Comparison of ENCODE assay signal across 18 cellular contexts in genomic region chr4:113689394-113689793, GRCh38.
A peak's percentile ranks its signal among the peaks of the same experiment; 100 is the strongest.
DNase-seq lines count a peak whose midpoint lies in the region; ATAC-seq and TF ChIP-seq lines count a peak whose summit lies in the region.
"Had no signal": no experiment of that assay in that cellular context is flagged by ENCODE, and none has a peak within 500 bp of the region (broad histone marks: within the 10 kb centered on the region; RNA-seq: fewer than 3 reads in every experiment).

No MANE protein-coding gene starts in this region.

- CTCF ChIA-PET in activated CD8-positive, alpha-beta T cell treated with anti-CD3 and anti-CD28 coated beads, Interleukin-2, amount 10 ng/mL, durations not matched to agents 7 days and 5 days (lab: Charles Lee), result interaction anchor here (0.8 to 1.5 kb wide), 3 partner anchors 11 to 142 kb away, joined by 3 to 6 read pairs (median 3); no protein-coding TSS in a partner anchor
- CTCF ChIA-PET in CD8-positive, alpha-beta memory T cell (lab: Charles Lee), result interaction anchor here (1.2 kb wide), 1 partner anchor 133 kb away, joined by 3 read pairs; no protein-coding TSS in a partner anchor

- H3K36me3 Mint-ChIP-seq in activated T-cell treated with anti-CD3 and anti-CD28 coated beads, Interleukin-2, amount 50 U/mL, for 72 hours (ENCODE audit: insufficient read depth in 2 of 2), result peaks cover 4 to 21% of the 10 kb centered on the region in 2 donors
- peaks cover 45% of the 10 kb centered on the region for H3K36me3 Mint-ChIP-seq in activated CD8-positive, alpha-beta T cell treated with anti-CD3 and anti-CD28 coated beads, Interleukin-2, amount 10 ng/mL, durations not matched to agents 7 days and 5 days (ENCODE audit: low read depth)
- H3K36me3 Mint-ChIP-seq in neural crest cell (ENCODE audit: low read depth), result peaks cover 2% of the 10 kb centered on the region
- peaks cover 27% of the 10 kb centered on the region for H3K36me3 Mint-ChIP-seq in HFFc6 (ENCODE audit: low read depth)
- peaks cover 0 to 11% (median 4%) of the 10 kb centered on the region in 3 donors for H3K36me3 Mint-ChIP-seq in CD8-positive, alpha-beta memory T cell

- peaks cover 96% of the 10 kb centered on the region for H3K79me2 ChIP-seq in DOHH2 (ENCODE audit: control insufficient read depth, low read length)
- H3K79me2 ChIP-seq in smooth muscle cell (ENCODE audit: low read depth), result no peaks in the 10 kb centered on the region

- H3K27ac Mint-ChIP-seq in activated T-cell treated with anti-CD3 and anti-CD28 coated beads, Interleukin-2, amount 50 U/mL, for 72 hours, result peak overlapping the region; percentile 85
- H3K27ac Mint-ChIP-seq in activated CD8-positive, alpha-beta T cell treated with anti-CD3 and anti-CD28 coated beads, Interleukin-2, amount 10 ng/mL, durations not matched to agents 7 days and 5 days, result peak overlapping the region; percentile 10
- H3K27ac Mint-ChIP-seq in neural crest cell (ENCODE audit: unreplicated experiment) (peak overlapping the region; percentile 7), HFFc6 (no peak overlapping the region; the same call in 1 of the 2 replicates)
- peak overlapping the region in 2 of 8 donors; percentile 44 to 52 for H3K27ac Mint-ChIP-seq in CD8-positive, alpha-beta memory T cell
- H3K27ac Mint-ChIP-seq: IgD-negative memory B cell had no signal

- H3K4me3 Mint-ChIP-seq in activated T-cell treated with anti-CD3 and anti-CD28 coated beads, Interleukin-2, amount 50 U/mL, for 72 hours, result no peak overlapping the region
- no peak overlapping the region for H3K4me3 Mint-ChIP-seq in activated CD8-positive, alpha-beta T cell treated with anti-CD3 and anti-CD28 coated beads, Interleukin-2, amount 10 ng/mL, durations not matched to agents 7 days and 5 days
- H3K4me3 Mint-ChIP-seq in neural crest cell (no peak overlapping the region), HFFc6 (no peak overlapping the region)
- no peak overlapping the region for H3K4me3 Mint-ChIP-seq in CD8-positive, alpha-beta memory T cell
- H3K4me3 Mint-ChIP-seq: IgD-negative memory B cell had no signal

- H3K27me3 ChIP-seq in DOHH2 (ENCODE audit: control insufficient read depth, low read length) (no peaks in the 10 kb centered on the region), smooth muscle cell (ENCODE audit: low read depth) (no peaks in the 10 kb centered on the region)
- no peaks in the 10 kb centered on the region for H3K27me3 ChIP-seq in CD8-positive, alpha-beta memory T cell (ENCODE audit: insufficient read depth, low read length, poor library complexity, severe bottlenecking)

- H3K27ac ChIP-seq in DOHH2 (ENCODE audit: low read depth, low read length), result no peak overlapping the region
- no peak overlapping the region for H3K27ac ChIP-seq in smooth muscle cell (ENCODE audit: low read depth)
- H3K27ac ChIP-seq in CD8-positive, alpha-beta memory T cell (ENCODE audit: low read depth, low read length), result no peak overlapping the region

- H4K20me1 ChIP-seq in DOHH2 (ENCODE audit: control insufficient read depth, insufficient read depth, low read depth, low read length) (0 out of 2 replicates have a peak, but pooled peaks cover 7% of the 10 kb centered on the region), smooth muscle cell (ENCODE audit: low read depth) (peaks cover 13% of the 10 kb centered on the region)

- no peaks in the 10 kb centered on the region for H3K27me3 Mint-ChIP-seq in activated T-cell treated with anti-CD3 and anti-CD28 coated beads, Interleukin-2, amount 50 U/mL, for 72 hours (ENCODE audit: low read depth)
- no peaks in the 10 kb centered on the region for H3K27me3 Mint-ChIP-seq in activated CD8-positive, alpha-beta T cell treated with anti-CD3 and anti-CD28 coated beads, Interleukin-2, amount 10 ng/mL, durations not matched to agents 7 days and 5 days (ENCODE audit: low read depth)
- no peaks in the 10 kb centered on the region for H3K27me3 Mint-ChIP-seq in neural crest cell (ENCODE audit: low read depth)
- H3K27me3 Mint-ChIP-seq in HFFc6 (ENCODE audit: insufficient read depth), result no peaks in the 10 kb centered on the region
- no peaks in the 10 kb centered on the region for H3K27me3 Mint-ChIP-seq in CD8-positive, alpha-beta memory T cell
- H3K27me3 Mint-ChIP-seq: IgD-negative memory B cell had no signal

- peaks cover 74% of the 10 kb centered on the region for H3K4me1 ChIP-seq in DOHH2 (ENCODE audit: control insufficient read depth, low read length)
- peaks cover 11% of the 10 kb centered on the region for H3K4me1 ChIP-seq in smooth muscle cell (ENCODE audit: low read depth)
- H3K4me1 ChIP-seq in CD8-positive, alpha-beta memory T cell (ENCODE audit: insufficient read depth, low read length), result peaks cover 25% of the 10 kb centered on the region

- peaks cover 64% of the 10 kb centered on the region for H3K4me1 Mint-ChIP-seq in activated T-cell treated with anti-CD3 and anti-CD28 coated beads, Interleukin-2, amount 50 U/mL, for 72 hours (ENCODE audit: low read depth)
- peaks cover 59% of the 10 kb centered on the region for H3K4me1 Mint-ChIP-seq in activated CD8-positive, alpha-beta T cell treated with anti-CD3 and anti-CD28 coated beads, Interleukin-2, amount 10 ng/mL, durations not matched to agents 7 days and 5 days (ENCODE audit: low read depth)
- H3K4me1 Mint-ChIP-seq in neural crest cell, result no peaks in the 10 kb centered on the region
- H3K4me1 Mint-ChIP-seq in HFFc6 (ENCODE audit: low read depth), result peaks cover 45% of the 10 kb centered on the region
- H3K4me1 Mint-ChIP-seq in CD8-positive, alpha-beta memory T cell, result peaks cover 49 to 67% (median 54%) of the 10 kb centered on the region in 3 donors

- POLR2A ChIA-PET in activated CD8-positive, alpha-beta T cell treated with anti-CD3 and anti-CD28 coated beads, Interleukin-2, amount 10 ng/mL, durations not matched to agents 7 days and 5 days (lab: Charles Lee), result no interaction called here
- POLR2A ChIA-PET in CD8-positive, alpha-beta memory T cell (lab: Charles Lee), result no interaction called here

- WGBS in smooth muscle cell (ENCODE audit: low lambda C conversion rate), result 97% methylated on average over 1 of the region's 1 CpG

- H3K4me3 ChIP-seq in DOHH2 (ENCODE audit: low read length), result no peak overlapping the region
- H3K4me3 ChIP-seq in smooth muscle cell, result no peak overlapping the region
- no peak overlapping the region for H3K4me3 ChIP-seq in CD8-positive, alpha-beta memory T cell (ENCODE audit: low read length)

- no peaks in the 10 kb centered on the region for H3K9me3 ChIP-seq in DOHH2 (ENCODE audit: control insufficient read depth, insufficient read depth, low read length)
- no peaks in the 10 kb centered on the region for H3K9me3 ChIP-seq in smooth muscle cell (replicated peaks; ENCODE audit: low read depth)
- H3K9me3 ChIP-seq in CD8-positive, alpha-beta memory T cell (ENCODE audit: low read length), result no peaks in the 10 kb centered on the region
- H3K9me3 ChIP-seq: SK-N-SH had no signal

- TF ChIP-seq CTCF in DOHH2 (IDR thresholded peaks at IDR 0.05; ENCODE audit: low read depth, low read length, poor library complexity, severe bottlenecking), result no peak
- TF ChIP-seq CTCF in neural crest cell (conservative IDR thresholded peaks at IDR 0.05), result no peak
- TF ChIP-seq CTCF in HFFc6 (IDR thresholded peaks at IDR 0.05), result no peak
- TF ChIP-seq CTCF in smooth muscle cell (IDR thresholded peaks at IDR 0.05; ENCODE audit: borderline replicate concordance, insufficient read depth, poor library complexity, severe bottlenecking), result no peak

- H3F3A ChIP-seq in DOHH2 (ENCODE audit: control insufficient read depth, insufficient read depth), result peaks cover 8% of the 10 kb centered on the region; the same call in 1 of the 2 replicates
- no peaks in the 10 kb centered on the region for H3F3A ChIP-seq in smooth muscle cell (ENCODE audit: low read depth)

- peak overlapping the region; percentile 5; the same call in 1 of the 2 replicates for H3K4me2 ChIP-seq in DOHH2 (ENCODE audit: low read length)
- H3K4me2 ChIP-seq in smooth muscle cell, result no peak overlapping the region
- H3K4me2 ChIP-seq: SK-N-SH had no signal

- no peak for ATAC-seq in activated T-cell treated with anti-CD3 and anti-CD28 coated beads, Interleukin-2, amount 50 U/mL, for 72 hours (replicated peaks in 1 of 2)
- no peak for ATAC-seq in activated CD8-positive, alpha-beta T cell treated with anti-CD3 and anti-CD28 coated beads, Interleukin-2, amount 10 ng/mL, durations not matched to agents 7 days and 5 days
- ATAC-seq: Panc1, Right ventricle myocardium inferior had no signal

- no peak overlapping the region for H2AFZ ChIP-seq in smooth muscle cell (ENCODE audit: low read depth)

- DNase-seq in activated T-cell treated with anti-CD3 and anti-CD28 coated beads, Interleukin-2, amount 50 U/mL, for 72 hours, result no peak
- DNase-seq in activated T-cell treated with anti-CD3 and anti-CD28 coated beads, Interleukin-2, amount 50 U/mL, for 1 hour, result no peak
- no peak for DNase-seq in activated CD8-positive, alpha-beta T cell treated with anti-CD3 and anti-CD28 coated beads, Interleukin-2, amount 10 ng/mL, durations not matched to agents 7 days and 5 days
- DNase-seq in neural crest cell (ENCODE audit: low read depth, low spot score), result no peak
- no peak for DNase-seq in HFFc6
- DNase-seq in smooth muscle cell (lab: John Stamatoyannopoulos, UW; ENCODE audit: unreplicated experiment), result no peak
- DNase-seq in CD8-positive, alpha-beta memory T cell, result no peak
- DNase-seq: AML-193; HCEC 1CT; NCI-H1436 treated with DMSO at 0.1 percent for 48 hours; NCI-H345; NCI-H69; NK-92 treated with Interleukin-12 subunit alpha and Interleukin-12 subunit beta, amount 100 ng/mL, for 24 hours; SK-N-SH had no signal

- no peak overlapping the region for H3K9ac ChIP-seq in smooth muscle cell (ENCODE audit: low read depth)
- H3K9ac ChIP-seq: SK-N-SH had no signal

- no peaks in the 10 kb centered on the region for H3K9me3 Mint-ChIP-seq in activated T-cell treated with anti-CD3 and anti-CD28 coated beads, Interleukin-2, amount 50 U/mL, for 72 hours
- H3K9me3 Mint-ChIP-seq in activated CD8-positive, alpha-beta T cell treated with anti-CD3 and anti-CD28 coated beads, Interleukin-2, amount 10 ng/mL, durations not matched to agents 7 days and 5 days (ENCODE audit: insufficient read depth), result peaks cover 3% of the 10 kb centered on the region
- H3K9me3 Mint-ChIP-seq in neural crest cell (no peaks in the 10 kb centered on the region), HFFc6 (no peaks in the 10 kb centered on the region)
- H3K9me3 Mint-ChIP-seq in CD8-positive, alpha-beta memory T cell, result no peaks in the 10 kb centered on the region
- H3K9me3 Mint-ChIP-seq: IgD-negative memory B cell had no signal

- H3K9me2 ChIP-seq in DOHH2 (replicated peaks; ENCODE audit: control insufficient read depth, low read length), result no peaks in the 10 kb centered on the region
- H3K9me2 ChIP-seq: SK-N-SH had no signal

- H3K36me3 ChIP-seq in DOHH2 (ENCODE audit: control insufficient read depth, low read length) (peaks cover 71% of the 10 kb centered on the region), smooth muscle cell (ENCODE audit: low read depth) (no peaks in the 10 kb centered on the region)
- H3K36me3 ChIP-seq in CD8-positive, alpha-beta memory T cell (ENCODE audit: insufficient read depth, low read length), result no peaks in the 10 kb centered on the region
